Comparison of ENCODE assay signal across 16 cellular contexts in the genomic region with DNA sequence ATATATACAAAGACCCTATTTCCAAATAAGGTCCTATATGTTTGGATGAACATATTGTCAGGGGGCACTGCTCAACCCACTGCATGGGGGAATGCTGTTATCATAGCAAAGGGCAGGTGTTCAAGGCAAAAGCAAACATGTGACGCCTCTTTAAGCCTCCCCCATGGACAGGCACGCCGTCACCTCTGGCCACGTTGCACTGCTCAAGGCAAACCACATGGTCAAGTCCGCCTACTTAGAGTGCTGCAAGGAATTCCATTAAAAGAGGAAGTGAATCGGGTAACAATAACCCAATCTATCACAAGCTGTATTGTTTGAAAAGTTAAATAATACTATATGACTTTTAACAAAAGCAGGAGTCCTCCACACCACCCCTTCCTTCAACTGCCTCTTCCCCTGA. TPM values are rescaled to one million over a fixed set of nuclear protein-coding genes. Genes with fewer than 3 reads are reported as not detected.
DNase-seq lines count a peak whose midpoint lies in the region; ATAC-seq, FAIRE-seq and TF ChIP-seq lines count a peak whose summit lies in the region.
"Had no signal": no experiment of that assay in that cellular context is flagged by ENCODE, and none has a peak within 500 bp of the region (broad histone marks: within the 10 kb centered on the region; RNA-seq: fewer than 3 reads in every experiment).

No MANE protein-coding gene starts in this region.

- no peak overlapping the region for H3K27ac Mint-ChIP-seq in MCF 10A (ENCODE audit: low read depth, unreplicated experiment)

- no peak overlapping the region for H3K4me3 Mint-ChIP-seq in MCF 10A (ENCODE audit: unreplicated experiment)

- TF ChIP-seq CTCF in mammary epithelial cell (conservative IDR thresholded peaks at IDR 0.05 in 1 of 2, IDR thresholded peaks at IDR 0.05 in 1 of 2; ENCODE audit: extremely low read depth in 1 of 2, insufficient read depth in 1 of 2, low read depth in 1 of 2, low read length in 2 of 2): no peak
- no peak for TF ChIP-seq CTCF in MCF 10A (IDR thresholded peaks at IDR 0.05; ENCODE audit: unreplicated experiment)
- TF ChIP-seq CTCF in NB4 (IDR thresholded peaks at IDR 0.05; ENCODE audit: low read depth, low read length): no peak
- no peak for TF ChIP-seq CTCF in K562 (IDR thresholded peaks at IDR 0.05 in 2 of 3, conservative IDR thresholded peaks at IDR 0.05 in 1 of 3; ENCODE audit: insufficient read depth in 2 of 3, low read depth in 1 of 3, low read length in 3 of 3)
- TF ChIP-seq CTCF in upper lobe of right lung (IDR thresholded peaks at IDR 0.05): no peak

- intact Hi-C loops in mammary epithelial cell (cut with micrococcal nuclease): no loop called here
- intact Hi-C loops in MCF 10A (cut with micrococcal nuclease): no loop called here
- intact Hi-C loops in K562 (cut with micrococcal nuclease): no loop called here
- intact Hi-C loops in upper lobe of right lung (cut with DNase I): no loop called here

- BruUV-seq in mammary epithelial cell (replicated peaks; lab: Mats Ljungman, UMichigan): no TSS peak
- BruUV-seq in MCF 10A (replicated peaks; lab: Mats Ljungman, UMichigan): no TSS peak
- no TSS peak for BruUV-seq in K562 (replicated peaks; lab: Mats Ljungman, UMichigan)

- TF ChIP-seq RAD21 in K562 (CRISPR knock-in tag; conservative IDR thresholded peaks at IDR 0.05 in 1 of 2, IDR thresholded peaks at IDR 0.05 in 1 of 2): no peak

- no peaks in the 10 kb centered on the region for H3K27me3 Mint-ChIP-seq in MCF 10A (ENCODE audit: insufficient read depth, unreplicated experiment)

- in situ Hi-C loops in mammary epithelial cell (cut with MboI; ENCODE audit: low sequenced_read_pairs in 2 of 2): no loop called here
- in situ Hi-C loops in K562 (cut with MboI): no loop called here

- H3K9me3 Mint-ChIP-seq in MCF 10A (ENCODE audit: unreplicated experiment): no peaks in the 10 kb centered on the region

- H4K20me1 ChIP-seq in mammary epithelial cell (ENCODE audit: insufficient read depth, low read length): no peaks in the 10 kb centered on the region
- no peaks in the 10 kb centered on the region for H4K20me1 ChIP-seq in K562 (replicated peaks; ENCODE audit: control insufficient read depth, insufficient read depth, low read length)

- no peak overlapping the region for H3K4me2 ChIP-seq in mammary epithelial cell (ENCODE audit: insufficient read depth, low read depth, low read length)
- no peak overlapping the region for H3K4me2 ChIP-seq in K562 (ENCODE audit: insufficient read depth, low read length)

- 53% methylated on average over 6 of the region's 6 CpGs for WGBS in mammary epithelial cell (ENCODE audit: low coverage, missing lambda C conversion rate)
- under 1% methylated on average over 6 of the region's 6 CpGs for WGBS in K562 (ENCODE audit: insufficient coverage, low coverage, missing lambda C conversion rate)

- H3K27ac ChIP-seq in mammary epithelial cell (ENCODE audit: insufficient read depth, low read depth, low read length) (no peak overlapping the region), K562 (ENCODE audit: extremely low read depth, low read depth, low read length) (no peak overlapping the region), upper lobe of right lung (no peak overlapping the region)

- FAIRE-seq in K562 (lab: Jason Lieb, UNC): no peak

- CTCF ChIA-PET in mammary epithelial cell (lab: Charles Lee; ENCODE audit: low non-redundant PET) (no interaction called here), MCF 10A (lab: Yijun Ruan, JAX) (no interaction called here), K562 (lab: Yijun Ruan, JAX; ENCODE audit: low intra/inter-chr PET ratio) (no interaction called here)

- dilution Hi-C loops in mammary epithelial cell (cut with HindIII; ENCODE audit: low sequenced_read_pairs): no loop called here

- TF ChIP-seq POLR2A in NB4 (IDR thresholded peaks at IDR 0.05; ENCODE audit: extremely low read depth, insufficient read length) (no peak), K562 (conservative IDR thresholded peaks at IDR 0.05) (no peak)

- H3K4me3 ChIP-seq in mammary epithelial cell (replicated peaks in 1 of 3; ENCODE audit: insufficient read depth in 1 of 3, low read depth in 2 of 3, low read length in 3 of 3) (no peak overlapping the region), NB4 (ENCODE audit: low read depth, low read length) (no peak overlapping the region), K562 (no peak overlapping the region), upper lobe of right lung (no peak overlapping the region)
- H3K4me3 ChIP-seq: HAP-1 had no signal

- POLR2A ChIA-PET in MCF 10A (lab: Yijun Ruan, JAX) (no interaction called here), K562 (lab: Yijun Ruan, JAX) (interaction anchor here (0.6 to 0.7 kb wide), 3 partner anchors 14 to 179 kb away, joined by 3 read pairs; no protein-coding TSS in a partner anchor)

- H3K36me3 ChIP-seq in mammary epithelial cell (ENCODE audit: insufficient read depth, low read length): no peaks in the 10 kb centered on the region
- H3K36me3 ChIP-seq in K562 (ENCODE audit: control insufficient read depth, insufficient read depth, low read length): no peaks in the 10 kb centered on the region
- no peaks in the 10 kb centered on the region for H3K36me3 ChIP-seq in upper lobe of right lung
- H3K36me3 ChIP-seq: HAP-1 had no signal

- ATAC-seq in K562 (peak; percentile 72), upper lobe of right lung (peak; percentile 71), GM18517 (IDR thresholded peaks at IDR 0.05; ENCODE audit: unreplicated experiment) (no peak)
- no peak for ATAC-seq in stimulated activated naive CD8-positive, alpha-beta T cell treated with anti-CD3 and anti-CD28 coated beads, Interleukin-15, Interleukin-2, amounts not matched to agents 100 U/mL and 50 U/mL, for 24 hours

- peaks cover 13% of the 10 kb centered on the region for H3K4me1 Mint-ChIP-seq in MCF 10A (ENCODE audit: insufficient read depth, unreplicated experiment)

- no peak for TF ChIP-seq EP300 in K562 (IDR thresholded peaks at IDR 0.05; ENCODE audit: low read length)

- H3K9ac ChIP-seq in mammary epithelial cell (ENCODE audit: insufficient read depth, low read length) (no peak overlapping the region), K562 (ENCODE audit: insufficient read depth in 1 of 2, low read depth in 2 of 2, low read length in 2 of 2) (no peak overlapping the region)

- peak overlapping the region; percentile 38 for H2AFZ ChIP-seq in mammary epithelial cell (ENCODE audit: low read depth, low read length)
- H2AFZ ChIP-seq in K562 (ENCODE audit: low read depth, low read length): no peak overlapping the region

- H3K79me2 ChIP-seq in mammary epithelial cell (ENCODE audit: insufficient read depth, low read length): no peaks in the 10 kb centered on the region
- no peaks in the 10 kb centered on the region for H3K79me2 ChIP-seq in K562 (ENCODE audit: control insufficient read depth, insufficient read depth, low read length)

- H3K27me3 ChIP-seq in mammary epithelial cell (ENCODE audit: insufficient read depth, low read length) (no peaks in the 10 kb centered on the region), K562 (ENCODE audit: control insufficient read depth in 2 of 2, insufficient read depth in 2 of 2, low read length in 2 of 2) (peaks cover 6 to 36% of the 10 kb centered on the region in 2 experiments), upper lobe of right lung (no peaks in the 10 kb centered on the region)

- no peaks in the 10 kb centered on the region for H3K36me3 Mint-ChIP-seq in MCF 10A (ENCODE audit: insufficient read depth, unreplicated experiment)

- H3K4me1 ChIP-seq in mammary epithelial cell (ENCODE audit: insufficient read depth, low read length) (peaks cover 3% of the 10 kb centered on the region), K562 (replicated peaks in 1 of 2; ENCODE audit: control insufficient read depth in 2 of 2, insufficient read depth in 2 of 2, low read length in 2 of 2) (no peaks in the 10 kb centered on the region), upper lobe of right lung (no peaks in the 10 kb centered on the region)

- H3K9me3 ChIP-seq in mammary epithelial cell (replicated peaks; ENCODE audit: insufficient read depth, low read length): no peaks in the 10 kb centered on the region
- no peaks in the 10 kb centered on the region for H3K9me3 ChIP-seq in K562 (replicated peaks; ENCODE audit: control insufficient read depth, insufficient read depth, low read depth, low read length)
- no peaks in the 10 kb centered on the region for H3K9me3 ChIP-seq in upper lobe of right lung
- H3K9me3 ChIP-seq: HAP-1 had no signal

- DNase-seq in mammary epithelial cell (no peak), MCF 10A (ENCODE audit: unreplicated experiment) (no peak), NB4 (ENCODE audit: low read depth) (peak; percentile 38), K562 (ENCODE audit: extremely low read depth in 1 of 4, low spot score in 3 of 4) (peak in 1 of 4 experiments; percentile 16), upper lobe of right lung (no peak), RKO (ENCODE audit: low spot score) (no peak)
- DNase-seq in stimulated activated naive CD8-positive, alpha-beta T cell treated with anti-CD3 and anti-CD28 coated beads, Interleukin-15, Interleukin-2, amounts not matched to agents 100 U/mL and 50 U/mL, for 24 hours: no peak
- DNase-seq: 8988T, GF-D8, NCI-H1048, NCI-H1436 treated with DMSO at 0.1 percent for 48 hours, NCI-H2081, NCI-H510A, NCI-H774 had no signal

- no peaks in the 10 kb centered on the region for H3K9me1 ChIP-seq in K562 (ENCODE audit: control insufficient read depth, insufficient read depth, low read length)

RNA-seq across cellular contexts. Expression of a gene that starts 8.8 kb away (rescaled TPM):
- 100 to 1,000 TPM; 251 to 445 TPM for total RNA-seq in mammary epithelial cell
- 151 TPM for polyA plus RNA-seq in mammary epithelial cell
- polyA minus RNA-seq in mammary epithelial cell: 182 TPM
- 130 and 183 TPM in 2 replicates for total RNA-seq in MCF 10A (2022)
- total RNA-seq in K562 (2011; cell fraction: chromatin; rRNA removed; ENCODE audit: low replicate concordance): 0.65 TPM in 1 of 2 replicates, not detected in the other
- total RNA-seq in K562 (2011; cell fraction: nucleolus; rRNA removed): not detected in 2 replicates
- total RNA-seq in K562 (2011; cell fraction: nucleoplasm; rRNA removed): not detected in 2 replicates
- not detected in 2 replicates for total RNA-seq in K562 (2014; rRNA removed)
- total RNA-seq in K562 (2014; rRNA removed; fragmentation: Illumina TruSeq; extraction: Trizol): not detected in 2 replicates
- total RNA-seq in K562 (2015; rRNA removed; fragmentation: Illumina TruSeq; extraction: Trizol): not detected in 2 replicates
- 0.40 and 0.89 TPM in 2 replicates for total RNA-seq in K562 (2021)
- polyA plus RNA-seq in K562 (2011; rRNA removed): not detected in 2 replicates
- polyA plus RNA-seq in K562 (2011; cell fraction: cytosol; rRNA removed): 0.06 and 0.18 TPM in 2 replicates
- not detected in 2 replicates for polyA plus RNA-seq in K562 (2011; cell fraction: nucleus; rRNA removed)
- polyA plus RNA-seq in K562 (2012): 0.07 TPM in 1 of 2 replicates, not detected in the other
- polyA plus RNA-seq in K562 (2014; fragmentation: Illumina TruSeq; extraction: Trizol): not detected in 2 replicates
- not detected for polyA plus RNA-seq in K562 (2014; fragmentation: Nextera tagmentation; extraction: Ambion mirVana)
- not detected in 2 replicates for polyA plus RNA-seq in K562 (2014; rRNA removed)
- 0.04 TPM in 1 of 2 replicates, not detected in the other for polyA minus RNA-seq in K562 (2011; rRNA and poly(A)+ RNA removed)
- polyA minus RNA-seq in K562 (2011; cell fraction: cytosol; rRNA and poly(A)+ RNA removed): 4.7 TPM in 1 of 2 replicates, not detected in the other
- 0.40 TPM in 1 of 2 replicates, not detected in the other for polyA minus RNA-seq in K562 (2011; cell fraction: nucleus; rRNA and poly(A)+ RNA removed)
- 213 TPM for total RNA-seq in upper lobe of right lung

Comparison
In these comparisons a context has a peak if more than half of its experiments do, and no peak if none do; other contexts are left out.
1. ATAC-seq: peak in K562 (single experiment) and upper lobe of right lung (single experiment); none in GM18517 (single experiment) and stimulated activated naive CD8-positive, alpha-beta T cell treated with anti-CD3 and anti-CD28 coated beads, Interleukin-15, Interleukin-2, amounts not matched to agents 100 U/mL and 50 U/mL, for 24 hours (single experiment).
2. RNA of a gene that starts 8.8 kb away (total RNA-seq): 251 to 445 TPM in mammary epithelial cell, 213 TPM in upper lobe of right lung (single experiment) and 130 to 183 TPM in MCF 10A; 0.40 to 0.89 TPM in K562; every median in the first group is over 10 times any median in the second.